ENCODE assay signal across 1 cellular context in genomic region chr2:219642465-219643083, GRCh38.
TF ChIP-seq lines count a peak whose summit lies in the region.

No MANE protein-coding gene starts in this region.

TF ChIP-seq in HEK293, 187 proteins besides CTCF, POLR2A, EP300 and RAD21 (continued from another document):
- TF ChIP-seq GLIS1 (tag by site-specific recombination; IDR thresholded peaks at IDR 0.05) (peak; percentile 69), ZBTB48 (tag by site-specific recombination; IDR thresholded peaks at IDR 0.05) (no peak), ZNF391 (tag by site-specific recombination; IDR thresholded peaks at IDR 0.05; ENCODE audit: borderline replicate concordance, low read depth) (0 out of 2 replicates have a peak, but pooled peaks have one; percentile 37), ZFP3 (tag by site-specific recombination; IDR thresholded peaks at IDR 0.05; ENCODE audit: low read depth) (no peak), ZNF488 (tag by site-specific recombination; IDR thresholded peaks at IDR 0.05) (no peak), ZNF830 (tag by site-specific recombination; IDR thresholded peaks at IDR 0.05; ENCODE audit: low read depth) (no peak), ZNF214 (tag by site-specific recombination; IDR thresholded peaks at IDR 0.05; ENCODE audit: borderline replicate concordance) (no peak), SCRT2 (tag by site-specific recombination; IDR thresholded peaks at IDR 0.05) (peak; percentile 67), PATZ1 (tag by site-specific recombination; IDR thresholded peaks at IDR 0.05) (peak; percentile 88), HIC1 (tag by site-specific recombination; IDR thresholded peaks at IDR 0.05) (no peak), ZBTB6 (tag by site-specific recombination; IDR thresholded peaks at IDR 0.05) (peak; percentile 15; the same call in 1 of the 2 replicates), ZNF157 (tag by site-specific recombination; IDR thresholded peaks at IDR 0.05) (no peak), KLF1 (tag by site-specific recombination; IDR thresholded peaks at IDR 0.05) (no peak), ZNF629 (tag by site-specific recombination; IDR thresholded peaks at IDR 0.05) (peak; percentile 68), ZNF792 (tag by site-specific recombination; IDR thresholded peaks at IDR 0.05) (no peak), ZNF335 (tag by site-specific recombination; conservative IDR thresholded peaks at IDR 0.05) (0 out of 2 replicates have a peak, but pooled peaks have one; percentile 25), ZNF140 (tag by site-specific recombination; IDR thresholded peaks at IDR 0.05) (no peak), BCL11B (tag by site-specific recombination; IDR thresholded peaks at IDR 0.05; ENCODE audit: low read depth) (no peak), ZNF146 (tag by site-specific recombination; IDR thresholded peaks at IDR 0.05) (no peak), WT1 (tag by site-specific recombination; IDR thresholded peaks at IDR 0.05) (no peak), ZNF610 (tag by site-specific recombination; IDR thresholded peaks at IDR 0.05; ENCODE audit: borderline replicate concordance) (peak; percentile 87), ZNF777 (tag by site-specific recombination; IDR thresholded peaks at IDR 0.05; ENCODE audit: borderline replicate concordance) (no peak), ZNF692 (tag by site-specific recombination; IDR thresholded peaks at IDR 0.05) (peak; percentile 73; the same call in 1 of the 2 replicates), KLF8 (tag by site-specific recombination; IDR thresholded peaks at IDR 0.05) (peak; percentile 21; the same call in 1 of the 2 replicates), ZFP69B (tag by site-specific recombination; IDR thresholded peaks at IDR 0.05) (peak; percentile 33; the same call in 1 of the 2 replicates), ZNF670 (tag by site-specific recombination; IDR thresholded peaks at IDR 0.05; ENCODE audit: low read depth) (no peak), ZNF600 (tag by site-specific recombination; IDR thresholded peaks at IDR 0.05) (peak; percentile 91), ZNF2 (tag by site-specific recombination; IDR thresholded peaks at IDR 0.05) (peak; percentile 88), ZNF654 (tag by site-specific recombination; IDR thresholded peaks at IDR 0.05; ENCODE audit: low read depth) (peak; percentile 93), ZNF645 (tag by site-specific recombination; IDR thresholded peaks at IDR 0.05) (no peak), ZNF473 (tag by site-specific recombination; IDR thresholded peaks at IDR 0.05) (no peak), ZNF623 (tag by site-specific recombination; IDR thresholded peaks at IDR 0.05) (no peak), ZEB2 (tag by site-specific recombination; IDR thresholded peaks at IDR 0.05) (peak; percentile 71; the same call in 1 of the 2 replicates), ZNF660 (tag by site-specific recombination; IDR thresholded peaks at IDR 0.05) (peak; percentile 84; the same call in 1 of the 2 replicates), SP7 (tag by site-specific recombination; IDR thresholded peaks at IDR 0.05) (peak; percentile 74), HOXC10 (CRISPR knock-in tag; IDR thresholded peaks at IDR 0.05) (no peak), ZNF112 (tag by site-specific recombination; IDR thresholded peaks at IDR 0.05) (no peak), KLF7 (tag by site-specific recombination; IDR thresholded peaks at IDR 0.05; ENCODE audit: borderline replicate concordance) (no peak), ZBTB17 (tag by site-specific recombination; IDR thresholded peaks at IDR 0.05) (peak; percentile 84), ZNF843 (tag by site-specific recombination; IDR thresholded peaks at IDR 0.05) (no peak), ZNF341 (tag by site-specific recombination; IDR thresholded peaks at IDR 0.05; ENCODE audit: low read depth) (no peak)
- TF ChIP-seq, protein P1, sequence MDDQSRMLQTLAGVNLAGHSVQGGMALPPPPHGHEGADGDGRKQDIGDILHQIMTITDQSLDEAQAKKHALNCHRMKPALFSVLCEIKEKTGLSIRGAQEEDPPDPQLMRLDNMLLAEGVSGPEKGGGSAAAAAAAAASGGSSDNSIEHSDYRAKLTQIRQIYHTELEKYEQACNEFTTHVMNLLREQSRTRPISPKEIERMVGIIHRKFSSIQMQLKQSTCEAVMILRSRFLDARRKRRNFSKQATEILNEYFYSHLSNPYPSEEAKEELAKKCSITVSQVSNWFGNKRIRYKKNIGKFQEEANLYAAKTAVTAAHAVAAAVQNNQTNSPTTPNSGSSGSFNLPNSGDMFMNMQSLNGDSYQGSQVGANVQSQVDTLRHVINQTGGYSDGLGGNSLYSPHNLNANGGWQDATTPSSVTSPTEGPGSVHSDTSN (CRISPR knock-in tag; IDR thresholded peaks at IDR 0.05): peak; percentile 70; the same call in 1 of the 2 replicates
- TF ChIP-seq, protein P2, sequence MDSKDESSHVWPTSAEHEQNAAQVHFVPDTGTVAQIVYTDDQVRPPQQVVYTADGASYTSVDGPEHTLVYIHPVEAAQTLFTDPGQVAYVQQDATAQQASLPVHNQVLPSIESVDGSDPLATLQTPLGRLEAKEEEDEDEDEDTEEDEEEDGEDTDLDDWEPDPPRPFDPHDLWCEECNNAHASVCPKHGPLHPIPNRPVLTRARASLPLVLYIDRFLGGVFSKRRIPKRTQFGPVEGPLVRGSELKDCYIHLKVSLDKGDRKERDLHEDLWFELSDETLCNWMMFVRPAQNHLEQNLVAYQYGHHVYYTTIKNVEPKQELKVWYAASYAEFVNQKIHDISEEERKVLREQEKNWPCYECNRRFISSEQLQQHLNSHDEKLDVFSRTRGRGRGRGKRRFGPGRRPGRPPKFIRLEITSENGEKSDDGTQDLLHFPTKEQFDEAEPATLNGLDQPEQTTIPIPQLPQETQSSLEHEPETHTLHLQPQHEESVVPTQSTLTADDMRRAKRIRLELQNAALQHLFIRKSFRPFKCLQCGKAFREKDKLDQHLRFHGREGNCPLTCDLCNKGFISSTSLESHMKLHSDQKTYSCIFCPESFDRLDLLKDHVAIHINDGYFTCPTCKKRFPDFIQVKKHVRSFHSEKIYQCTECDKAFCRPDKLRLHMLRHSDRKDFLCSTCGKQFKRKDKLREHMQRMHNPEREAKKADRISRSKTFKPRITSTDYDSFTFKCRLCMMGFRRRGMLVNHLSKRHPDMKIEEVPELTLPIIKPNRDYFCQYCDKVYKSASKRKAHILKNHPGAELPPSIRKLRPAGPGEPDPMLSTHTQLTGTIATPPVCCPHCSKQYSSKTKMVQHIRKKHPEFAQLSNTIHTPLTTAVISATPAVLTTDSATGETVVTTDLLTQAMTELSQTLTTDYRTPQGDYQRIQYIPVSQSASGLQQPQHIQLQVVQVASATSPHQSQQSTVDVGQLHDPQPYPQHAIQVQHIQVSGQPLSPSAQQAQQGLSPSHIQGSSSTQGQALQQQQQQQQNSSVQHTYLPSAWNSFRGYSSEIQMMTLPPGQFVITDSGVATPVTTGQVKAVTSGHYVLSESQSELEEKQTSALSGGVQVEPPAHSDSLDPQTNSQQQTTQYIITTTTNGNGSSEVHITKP (tag by site-specific recombination; IDR thresholded peaks at IDR 0.05): 0 out of 2 replicates have a peak, but pooled peaks have one; percentile 33
- TF ChIP-seq, protein P3, sequence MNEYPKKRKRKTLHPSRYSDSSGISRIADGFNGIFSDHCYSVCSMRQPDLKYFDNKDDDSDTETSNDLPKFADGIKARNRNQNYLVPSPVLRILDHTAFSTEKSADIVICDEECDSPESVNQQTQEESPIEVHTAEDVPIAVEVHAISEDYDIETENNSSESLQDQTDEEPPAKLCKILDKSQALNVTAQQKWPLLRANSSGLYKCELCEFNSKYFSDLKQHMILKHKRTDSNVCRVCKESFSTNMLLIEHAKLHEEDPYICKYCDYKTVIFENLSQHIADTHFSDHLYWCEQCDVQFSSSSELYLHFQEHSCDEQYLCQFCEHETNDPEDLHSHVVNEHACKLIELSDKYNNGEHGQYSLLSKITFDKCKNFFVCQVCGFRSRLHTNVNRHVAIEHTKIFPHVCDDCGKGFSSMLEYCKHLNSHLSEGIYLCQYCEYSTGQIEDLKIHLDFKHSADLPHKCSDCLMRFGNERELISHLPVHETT (tag by site-specific recombination; IDR thresholded peaks at IDR 0.05): peak; percentile 29; the same call in 1 of the 2 replicates
- TF ChIP-seq, protein P4, sequence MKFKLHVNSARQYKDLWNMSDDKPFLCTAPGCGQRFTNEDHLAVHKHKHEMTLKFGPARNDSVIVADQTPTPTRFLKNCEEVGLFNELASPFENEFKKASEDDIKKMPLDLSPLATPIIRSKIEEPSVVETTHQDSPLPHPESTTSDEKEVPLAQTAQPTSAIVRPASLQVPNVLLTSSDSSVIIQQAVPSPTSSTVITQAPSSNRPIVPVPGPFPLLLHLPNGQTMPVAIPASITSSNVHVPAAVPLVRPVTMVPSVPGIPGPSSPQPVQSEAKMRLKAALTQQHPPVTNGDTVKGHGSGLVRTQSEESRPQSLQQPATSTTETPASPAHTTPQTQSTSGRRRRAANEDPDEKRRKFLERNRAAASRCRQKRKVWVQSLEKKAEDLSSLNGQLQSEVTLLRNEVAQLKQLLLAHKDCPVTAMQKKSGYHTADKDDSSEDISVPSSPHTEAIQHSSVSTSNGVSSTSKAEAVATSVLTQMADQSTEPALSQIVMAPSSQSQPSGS (tag by site-specific recombination; IDR thresholded peaks at IDR 0.05; ENCODE audit: low read depth): 0 out of 2 replicates have a peak, but pooled peaks have one; percentile 25
- TF ChIP-seq, protein P5, sequence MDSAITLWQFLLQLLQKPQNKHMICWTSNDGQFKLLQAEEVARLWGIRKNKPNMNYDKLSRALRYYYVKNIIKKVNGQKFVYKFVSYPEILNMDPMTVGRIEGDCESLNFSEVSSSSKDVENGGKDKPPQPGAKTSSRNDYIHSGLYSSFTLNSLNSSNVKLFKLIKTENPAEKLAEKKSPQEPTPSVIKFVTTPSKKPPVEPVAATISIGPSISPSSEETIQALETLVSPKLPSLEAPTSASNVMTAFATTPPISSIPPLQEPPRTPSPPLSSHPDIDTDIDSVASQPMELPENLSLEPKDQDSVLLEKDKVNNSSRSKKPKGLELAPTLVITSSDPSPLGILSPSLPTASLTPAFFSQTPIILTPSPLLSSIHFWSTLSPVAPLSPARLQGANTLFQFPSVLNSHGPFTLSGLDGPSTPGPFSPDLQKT (IDR thresholded peaks at IDR 0.05; ENCODE audit: borderline replicate concordance, low read depth, low read length): no peak
